Comparison of ENCODE assay signal across 8 cellular contexts in genomic region chr16:89565256-89565505, GRCh38. TPM values are rescaled to one million over a fixed set of nuclear protein-coding genes. Genes with fewer than 3 reads are reported as not detected.
DNase-seq lines count a peak whose midpoint lies in the region; ATAC-seq and TF ChIP-seq lines count a peak whose summit lies in the region.

No MANE protein-coding gene starts in this region.

- POLR2A ChIA-PET in WTC11 (lab: Charles Lee) = interaction anchor here (0.6 to 2.0 kb wide), 7 partner anchors 9 to 368 kb away, joined by 3 to 7 read pairs (median 3); partner anchors contain the start of gene CPNE7

- no peaks in the 10 kb centered on the region for H3K9me3 Mint-ChIP-seq in WTC11

- no peak for TF ChIP-seq CTCF in WTC11 (IDR thresholded peaks at IDR 0.05)
- no peak for TF ChIP-seq CTCF in gastroesophageal sphincter (IDR thresholded peaks at IDR 0.05)

- no CpG with 5 or more reads among the region's 3 CpGs for WGBS in gastroesophageal sphincter (ENCODE audit: low coverage in 1 of 2), 2 donors

- H3K27ac ChIP-seq in gastroesophageal sphincter = peak overlapping the region in 2 of 4 donors; percentile 22 to 25

- ATAC-seq in WTC11 = peak; percentile 37
- ATAC-seq in gastroesophageal sphincter = no peak

- H3K4me1 Mint-ChIP-seq in WTC11 = peaks cover 48% of the 10 kb centered on the region

- TF ChIP-seq POLR2A in gastroesophageal sphincter (IDR thresholded peaks at IDR 0.05) = no peak

- peak overlapping the region; percentile 99 for H3K4me3 Mint-ChIP-seq in WTC11

- peaks cover 0 to 40% of the 10 kb centered on the region in 2 donors for H3K36me3 ChIP-seq in gastroesophageal sphincter

- CTCF ChIA-PET in WTC11 (lab: Charles Lee) = interaction anchor here (0.9 to 2.7 kb wide), 18 partner anchors 8 to 394 kb away, joined by 3 to 21 read pairs (median 6); partner anchors contain the start of genes CDH15, CPNE7, DPEP1 and SPG7

- peaks cover 24% of the 10 kb centered on the region for H3K27me3 ChIP-seq in gastroesophageal sphincter

- H3K36me3 Mint-ChIP-seq in WTC11 = peaks cover 33% of the 10 kb centered on the region

- no peak for TF ChIP-seq EP300 in gastroesophageal sphincter (IDR thresholded peaks at IDR 0.05)

- no peaks in the 10 kb centered on the region for H3K9me3 ChIP-seq in gastroesophageal sphincter

- no peak overlapping the region for H3K4me3 ChIP-seq in gastroesophageal sphincter

- H3K27ac Mint-ChIP-seq in WTC11 = peak overlapping the region; percentile 96

- H3K4me1 ChIP-seq in gastroesophageal sphincter = peaks cover 0 to 56% (median 26%) of the 10 kb centered on the region in 3 donors

- no peaks in the 10 kb centered on the region for H3K27me3 Mint-ChIP-seq in WTC11 (ENCODE audit: low read depth)

- DNase-seq in stimulated activated CD4-positive, alpha-beta T cell treated with anti-CD3 and anti-CD28 coated beads, Interleukin-4, amount 100 ng/mL, for 1 hour = peak; percentile 49
- DNase-seq in stimulated activated CD4-positive, alpha-beta T cell treated with anti-CD3 and anti-CD28 coated beads, Interleukin-12 subunit alpha, Interleukin-12 subunit beta, amount 100 ng/mL, for 4 hours = no peak
- DNase-seq in WTC11 (ENCODE audit: low spot score) (peak; percentile 52), iPS DF 19.7 (ENCODE audit: low read depth, low spot score) (peak; percentile 47), cerebellum (ENCODE audit: low spot score) (no peak), GDM1 (lab: John Stamatoyannopoulos, UW) (no peak), OCI-M1 (lab: John Stamatoyannopoulos, UW) (no peak)

TF ChIP-seq in WTC11, 78 proteins besides CTCF, POLR2A, EP300 and RAD21:
- no peak for TF ChIP-seq PRRX2 (CRISPR knock-in tag; IDR thresholded peaks at IDR 0.05)
- peak; percentile 51; the same call in 1 of the 2 replicates for TF ChIP-seq E2F1 (CRISPR knock-in tag; IDR thresholded peaks at IDR 0.05)
- no peak for TF ChIP-seq HMGA2 (CRISPR knock-in tag; IDR thresholded peaks at IDR 0.05)
- 0 out of 2 replicates have a peak, but pooled peaks have one; percentile 14 for TF ChIP-seq ZNF423 (CRISPR knock-in tag; IDR thresholded peaks at IDR 0.05)
- no peak for TF ChIP-seq ZNF317 (CRISPR knock-in tag; IDR thresholded peaks at IDR 0.05; ENCODE audit: borderline replicate concordance, low read depth)
- TF ChIP-seq MAX (CRISPR knock-in tag; IDR thresholded peaks at IDR 0.05) = no peak
- peak; percentile 87; the same call in 1 of the 2 replicates for TF ChIP-seq NFATC4 (CRISPR knock-in tag; IDR thresholded peaks at IDR 0.05)
- no peak for TF ChIP-seq FOXP1 (CRISPR knock-in tag; IDR thresholded peaks at IDR 0.05; ENCODE audit: borderline replicate concordance)
- no peak for TF ChIP-seq ZNF121 (CRISPR knock-in tag; IDR thresholded peaks at IDR 0.05)
- TF ChIP-seq E2F4 (CRISPR knock-in tag; IDR thresholded peaks at IDR 0.05; ENCODE audit: borderline replicate concordance, low read depth) = no peak
- no peak for TF ChIP-seq GTF2I (CRISPR knock-in tag; conservative IDR thresholded peaks at IDR 0.05)
- TF ChIP-seq ZNF263 (CRISPR knock-in tag; IDR thresholded peaks at IDR 0.05; ENCODE audit: low read depth) = 0 out of 2 replicates have a peak, but pooled peaks have one; percentile 12
- TF ChIP-seq E2F5 (CRISPR knock-in tag; IDR thresholded peaks at IDR 0.05) = peak; percentile 47; the same call in 1 of the 2 replicates

RNA-seq across cellular contexts. Expression of gene RPL13, which starts 4.7 kb away (rescaled TPM):
- total RNA-seq in WTC11 (2021) (2,631 to 3,314 TPM (median 3,295 TPM) in 3 replicates), cerebellum (1,241 TPM), gastroesophageal sphincter (1,000 to 10,000 TPM; 2,888 to 7,342 (median 4,676) TPM)

RNA-seq across cellular contexts. Expression of gene CPNE7, which starts 10.4 kb away (rescaled TPM):
- total RNA-seq in WTC11 (2021) (42.6 to 62.4 TPM (median 55.6 TPM) in 3 replicates), cerebellum (8.8 TPM), gastroesophageal sphincter (1 to 10 TPM in 1 of 4 donors, under 1 TPM in 1, not detected in 2; 0.67 to 1.8 TPM)

RNA-seq across cellular contexts. Expression of gene DPEP1, which starts 48.3 kb away (rescaled TPM):
- total RNA-seq in WTC11 (2021) = 13.6 to 26.5 TPM (median 24.7 TPM) in 3 replicates
- total RNA-seq in cerebellum = 2.5 TPM
- total RNA-seq in gastroesophageal sphincter = under 1 TPM in 1 of 4 donors, not detected in 3; 0.54 TPM

RNA-seq across cellular contexts. Expression of gene SPG7, which starts 57.0 kb away (rescaled TPM):
- total RNA-seq in WTC11 (2021) = 132 to 141 TPM (median 133 TPM) in 3 replicates
- total RNA-seq in cerebellum = 102 TPM
- 100 to 1,000 TPM in 2 of 4 donors, 10 to 100 TPM in 2; 80.9 to 160 (median 98.2) TPM for total RNA-seq in gastroesophageal sphincter

Comparison
In these comparisons a context has a peak if more than half of its experiments do, and no peak if none do; other contexts are left out.
1. DNase-seq: peak in stimulated activated CD4-positive, alpha-beta T cell treated with anti-CD3 and anti-CD28 coated beads, Interleukin-4, amount 100 ng/mL, for 1 hour (single experiment), WTC11 (single experiment) and iPS DF 19.7 (single experiment); none in stimulated activated CD4-positive, alpha-beta T cell treated with anti-CD3 and anti-CD28 coated beads, Interleukin-12 subunit alpha, Interleukin-12 subunit beta, amount 100 ng/mL, for 4 hours (single experiment), cerebellum (single experiment), GDM1 (single experiment) and OCI-M1 (single experiment).